29 cellular contexts compared by ENCODE assay signal in the genomic region with DNA sequence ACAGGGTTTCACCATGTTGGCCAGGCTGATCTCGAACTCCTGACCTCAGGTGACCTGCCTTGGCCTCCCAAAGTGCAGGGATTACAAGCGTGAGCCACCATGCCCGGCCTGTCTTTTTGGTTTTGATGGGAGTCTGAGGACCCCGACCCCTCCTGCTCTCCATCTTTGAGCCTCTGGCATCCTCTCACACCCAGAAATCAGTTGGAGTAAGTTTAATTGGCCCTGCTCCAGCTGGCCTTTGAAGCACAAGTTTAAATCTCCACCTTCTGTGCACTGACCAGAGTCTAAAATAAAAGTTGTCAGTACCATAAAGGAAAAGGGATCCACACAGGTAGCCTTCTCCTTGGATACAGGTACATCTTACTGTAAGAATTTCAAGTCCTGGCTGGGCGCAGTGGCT. TPM values are rescaled to one million over a fixed set of nuclear protein-coding genes. Genes with fewer than 3 reads are reported as not detected.
"Had no signal": no experiment of that assay in that cellular context is flagged by ENCODE, and none has a peak within 500 bp of the region (broad histone marks: within the 10 kb centered on the region; RNA-seq: fewer than 3 reads in every experiment).

No MANE protein-coding gene starts in this region.

- FAIRE-seq: colon had no signal

- H3K9me3 ChIP-seq: adrenal gland, body of pancreas, esophagus muscularis mucosa, gastroesophageal sphincter, heart right ventricle had no signal

- DNase-seq: activated CD4-positive, alpha-beta T cell treated with anti-CD3 and anti-CD28 coated beads for 36 hours; activated CD4-positive, alpha-beta T cell treated with anti-CD3 and anti-CD28 coated beads, Interleukin-2, amount 10 ng/mL, durations not matched to agents 24 days and 14 days; activated CD4-positive, CD25-positive, alpha-beta regulatory T cell; activated CD4-positive, CD25-positive, alpha-beta regulatory T cell treated with anti-CD3 and anti-CD28 coated beads, Interleukin-2, amount 50 U/mL, for 72 hours; activated CD8-positive, alpha-beta memory T cell treated with anti-CD3 and anti-CD28 coated beads, Interleukin-2, amount 10 ng/mL, durations not matched to agents 7 days and 5 days; activated CD8-positive, alpha-beta memory T cell treated with anti-CD3 and anti-CD28 coated beads, Interleukin-2, amount 50 U/mL, for 4 hours; activated CD8-positive, alpha-beta T cell treated with anti-CD3 and anti-CD28 coated beads, Interleukin-2, amount 10 ng/mL, durations not matched to agents 7 days and 5 days; activated effector memory CD4-positive, alpha-beta T cell treated with anti-CD3 and anti-CD28 coated beads, Interleukin-2, amount 50 U/mL, for 16 hours; activated naive CD4-positive, alpha-beta T cell treated with anti-CD3 and anti-CD28 coated beads for 36 hours; activated naive CD8-positive, alpha-beta T cell treated with anti-CD3 and anti-CD28 coated beads for 36 hours; activated naive CD8-positive, alpha-beta T cell treated with anti-CD3 and anti-CD28 coated beads, Interleukin-2, amount 50 U/mL, for 24 hours; activated T-cell treated with anti-CD3 and anti-CD28 coated beads, Interleukin-2, amount 50 U/mL, for 1 hour; amygdala; aorta; body of pancreas; caudate nucleus; cortex of kidney; dermis blood vessel endothelial cell; effector CD4-positive, alpha-beta T cell; effector memory CD8-positive, alpha-beta T cell; foreskin melanocyte; heart right ventricle; T-helper 17 cell; T1000 had no signal

- H3K4me3 ChIP-seq: adrenal gland, body of pancreas, esophagus muscularis mucosa, gastroesophageal sphincter, heart right ventricle had no signal

- ATAC-seq: activated CD4-positive, alpha-beta T cell treated with anti-CD3 and anti-CD28 coated beads for 36 hours; activated CD8-positive, alpha-beta memory T cell treated with anti-CD3 and anti-CD28 coated beads, Interleukin-2, amount 10 ng/mL, durations not matched to agents 7 days and 5 days; activated CD8-positive, alpha-beta T cell treated with anti-CD3 and anti-CD28 coated beads, Interleukin-2, amount 10 ng/mL, durations not matched to agents 7 days and 5 days; activated naive CD8-positive, alpha-beta T cell treated with anti-CD3 and anti-CD28 coated beads, Interleukin-2, amount 50 U/mL, for 24 hours; body of pancreas; effector memory CD8-positive, alpha-beta T cell; gastroesophageal sphincter; heart right ventricle; T-helper 17 cell had no signal

- H3K4me1 ChIP-seq: adrenal gland had no signal

- H3K27me3 ChIP-seq: adrenal gland, body of pancreas, esophagus muscularis mucosa, gastroesophageal sphincter, heart right ventricle had no signal

- H3K27ac ChIP-seq: adrenal gland, esophagus muscularis mucosa, gastroesophageal sphincter, heart right ventricle had no signal

RNA-seq across cellular contexts. Expression of gene C20orf144, which starts 15.9 kb away (rescaled TPM):
- total RNA-seq: dermis blood vessel endothelial cell, gastroesophageal sphincter, glomerular endothelial cell, heart right ventricle had no signal
